ENCODE assay signal across 8 cellular contexts in genomic region chr16:84618428-84619102, GRCh38. TPM values are rescaled to one million over a fixed set of nuclear protein-coding genes. Genes with fewer than 3 reads are reported as not detected.
DNase-seq lines count a peak whose midpoint lies in the region; ATAC-seq and TF ChIP-seq lines count a peak whose summit lies in the region.

No MANE protein-coding gene starts in this region.

- peaks cover 72% of the 10 kb centered on the region for H3K4me1 ChIP-seq in DOHH2 (ENCODE audit: control insufficient read depth, low read length)
- H3K4me1 ChIP-seq in suprapubic skin = peaks cover 43% of the 10 kb centered on the region

- H3K36me3 ChIP-seq in DOHH2 (ENCODE audit: control insufficient read depth, low read length) (peaks cover 33% of the 10 kb centered on the region), suprapubic skin (no peaks in the 10 kb centered on the region)

- ATAC-seq in GM18505 (IDR thresholded peaks at IDR 0.05; ENCODE audit: unreplicated experiment) = no peak

- no peak for TF ChIP-seq POLR2A in suprapubic skin (IDR thresholded peaks at IDR 0.05)
- TF ChIP-seq POLR2A in GM18505 (IDR thresholded peaks at IDR 0.05; ENCODE audit: borderline replicate concordance, extremely low read depth, insufficient read depth, insufficient read length) = no peak

- no peak overlapping the region for H3K27ac ChIP-seq in DOHH2 (ENCODE audit: low read depth, low read length)
- no peak overlapping the region for H3K27ac ChIP-seq in suprapubic skin

- in situ Hi-C loops in astrocyte of the cerebellum (cut with HindIII; ENCODE audit: low sequenced_read_pairs) = no loop called here

- DNase-seq in astrocyte of the cerebellum (ENCODE audit: low read depth) = peak; percentile 99
- peak; percentile 93 for DNase-seq in iris pigment epithelial cell (ENCODE audit: low read depth)
- DNase-seq in suprapubic skin (ENCODE audit: low spot score in 2 of 2) = no peak
- DNase-seq in NCI-H2196 treated with DMSO at 0.1 percent for 48 hours (lab: John Stamatoyannopoulos, UW; ENCODE audit: unreplicated experiment) = no peak
- DNase-seq in pons (ENCODE audit: low spot score) = no peak

- peaks cover 42% of the 10 kb centered on the region for H3K79me2 ChIP-seq in DOHH2 (ENCODE audit: control insufficient read depth, low read length)

- peaks cover 20% of the 10 kb centered on the region for H3F3A ChIP-seq in DOHH2 (ENCODE audit: control insufficient read depth, insufficient read depth)

- H3K27me3 ChIP-seq in DOHH2 (ENCODE audit: control insufficient read depth, low read length) (no peaks in the 10 kb centered on the region), suprapubic skin (no peaks in the 10 kb centered on the region)

- TF ChIP-seq RAD21 in Ishikawa (IDR thresholded peaks at IDR 0.05; ENCODE audit: low read depth) = no peak

- TF ChIP-seq EP300 in Ishikawa (IDR thresholded peaks at IDR 0.05; ENCODE audit: borderline replicate concordance) = peak; percentile 63; the same call in 1 of the 2 replicates
- TF ChIP-seq EP300 in suprapubic skin (IDR thresholded peaks at IDR 0.05) = no peak

- H3K9me3 ChIP-seq in DOHH2 (ENCODE audit: control insufficient read depth, insufficient read depth, low read length) (no peaks in the 10 kb centered on the region), suprapubic skin (no peaks in the 10 kb centered on the region)

- WGBS in suprapubic skin = 11% methylated on average over 9 of the region's 9 CpGs

- H3K4me3 ChIP-seq in DOHH2 (ENCODE audit: low read length) = peak overlapping the region; percentile 28
- H3K4me3 ChIP-seq in astrocyte of the cerebellum (ENCODE audit: low read depth, low read length) = no peak overlapping the region
- H3K4me3 ChIP-seq in suprapubic skin = peak overlapping the region; percentile 72

- peak overlapping the region; percentile 43 for H3K4me2 ChIP-seq in DOHH2 (ENCODE audit: low read length)

- H4K20me1 ChIP-seq in DOHH2 (ENCODE audit: control insufficient read depth, insufficient read depth, low read depth, low read length) = peaks cover 6% of the 10 kb centered on the region; the same call in 1 of the 2 replicates

- no peaks in the 10 kb centered on the region for H3K9me2 ChIP-seq in DOHH2 (replicated peaks; ENCODE audit: control insufficient read depth, low read length)

- no peak for TF ChIP-seq CTCF in DOHH2 (IDR thresholded peaks at IDR 0.05; ENCODE audit: low read depth, low read length, poor library complexity, severe bottlenecking)
- no peak for TF ChIP-seq CTCF in astrocyte of the cerebellum (IDR thresholded peaks at IDR 0.05; ENCODE audit: low read depth, low read length, missing control alignments)
- no peak for TF ChIP-seq CTCF in suprapubic skin (IDR thresholded peaks at IDR 0.05)

TF ChIP-seq in Ishikawa, 13 proteins besides CTCF, POLR2A, EP300 and RAD21:
- TF ChIP-seq TCF12 (IDR thresholded peaks at IDR 0.05; ENCODE audit: low read depth) (peak; percentile 43), TAF1 (IDR thresholded peaks at IDR 0.05; ENCODE audit: low read depth) (no peak), MAX (IDR thresholded peaks at IDR 0.05) (peak; percentile 41; the same call in 1 of the 2 replicates), NFIC (IDR thresholded peaks at IDR 0.05) (peak; percentile 60), FOXM1 (IDR thresholded peaks at IDR 0.05; ENCODE audit: borderline replicate concordance, low read depth) (no peak), CEBPB (IDR thresholded peaks at IDR 0.05) (no peak), REST (IDR thresholded peaks at IDR 0.05; ENCODE audit: low read depth) (no peak), TEAD4 (IDR thresholded peaks at IDR 0.05) (peak; percentile 71), YY1 (IDR thresholded peaks at IDR 0.05; ENCODE audit: low read depth) (0 out of 2 replicates have a peak, but pooled peaks have one; percentile 21), ZBTB7A (IDR thresholded peaks at IDR 0.05; ENCODE audit: low read depth) (no peak; the same call in 1 of the 2 replicates), USF1 (IDR thresholded peaks at IDR 0.05) (no peak), EGR1 (IDR thresholded peaks at IDR 0.05) (no peak), CREB1 (IDR thresholded peaks at IDR 0.05; ENCODE audit: low read depth) (no peak)
TF ChIP-seq in Ishikawa: peak in this region for 5.

RNA-seq across cellular contexts. Expression of gene COTL1, which starts 0.7 kb away (rescaled TPM):
- 10 to 100 TPM in 2 of 4 donors, 1 to 10 TPM in 2; 7.9 to 12.9 (median 10.3) TPM for total RNA-seq in suprapubic skin

RNA-seq across cellular contexts. Expression of gene KLHL36, which starts 29.7 kb away (rescaled TPM):
- 10 to 100 TPM; 43.4 to 70.7 (median 67.2) TPM for total RNA-seq in suprapubic skin

Comparison
In these comparisons a context has a peak if more than half of its experiments do, and no peak if none do; other contexts are left out.
1. DNase-seq: peak in astrocyte of the cerebellum (single experiment) and iris pigment epithelial cell (single experiment); none in suprapubic skin (0 of 2), NCI-H2196 treated with DMSO at 0.1 percent for 48 hours (single experiment) and pons (single experiment).